ENCODE assay signal across 27 cellular contexts in genomic region chr15:98138910-98139309, GRCh38.
"Had no signal": no experiment of that assay in that cellular context is flagged by ENCODE, and none has a peak within 500 bp of the region (broad histone marks: within the 10 kb centered on the region; RNA-seq: fewer than 3 reads in every experiment).

No MANE protein-coding gene starts in this region.

- DNase-seq: activated CD4-positive, alpha-beta T cell treated with anti-CD3 and anti-CD28 coated beads for 48 hours; activated CD4-positive, alpha-beta T cell treated with anti-CD3 and anti-CD28 coated beads, Interleukin-2, amount 50 U/mL, for 4 hours; activated CD8-positive, alpha-beta T cell treated with anti-CD3 and anti-CD28 coated beads, Interleukin-2, amount 10 ng/mL, durations not matched to agents 7 days and 5 days; activated effector memory CD4-positive, alpha-beta T cell treated with Interleukin-2 at 50 U/mL for 16 hours; activated naive CD4-positive, alpha-beta T cell; activated T-cell treated with anti-CD3 and anti-CD28 coated beads, Interleukin-2, amount 50 U/mL, for 24 hours; aorta; caudate nucleus; colonic mucosa; IMR-90; MM.1S; NCI-H1092; NCI-H1417; NCI-H1930; NCI-H2107; NCI-H2171 treated with DMSO at 0.1 percent for 48 hours; NCI-H446 treated with DMSO at 0.1 percent for 48 hours; NCI-H524 treated with DMSO at 0.1 percent for 48 hours; PC-3; SIG-M5 had no signal

- H3K27me3 ChIP-seq: breast epithelium, colonic mucosa had no signal

- H3K9me3 Mint-ChIP-seq: activated naive CD4-positive, alpha-beta T cell treated with anti-CD3 and anti-CD28 coated beads, Interleukin-2, amount 50 U/mL, for 24 hours; activated T-cell treated with anti-CD3 and anti-CD28 coated beads, Interleukin-2, amount 50 U/mL, for 24 hours; activated T-helper 1 cell treated with anti-CD3 and anti-CD28 coated beads, Interleukin-12 subunit alpha, Interleukin-12 subunit beta, Interleukin-2, Interleukin-4 antibody, amounts not matched to agents 30 ng/mL and 10 ng/mL and 1 ng/mL, durations not matched to agents 14 hours and 24 hours and 36 hours; T-helper 1 cell treated with Interleukin-12 subunit alpha and Interleukin-12 subunit beta and Interleukin-4 antibody, amounts not matched to agents 30 μg/mL and 1 μg/mL, for 36 hours had no signal

- ATAC-seq: activated CD4-positive, CD25-positive, alpha-beta regulatory T cell treated with anti-CD3 and anti-CD28 coated beads, Interleukin-2, amount 50 U/mL, for 24 hours; activated CD8-positive, alpha-beta T cell treated with anti-CD3 and anti-CD28 coated beads, Interleukin-2, amount 10 ng/mL, durations not matched to agents 7 days and 5 days; PC-3 had no signal

- H3K4me2 ChIP-seq: KMS-11 had no signal

- H3K27ac ChIP-seq: breast epithelium, colonic mucosa, KMS-11, SK-N-MC had no signal

- H3K9ac ChIP-seq: KMS-11 had no signal

- H3K27ac Mint-ChIP-seq: activated CD8-positive, alpha-beta T cell treated with anti-CD3 and anti-CD28 coated beads, Interleukin-2, amount 10 ng/mL, durations not matched to agents 7 days and 5 days; activated naive CD4-positive, alpha-beta T cell treated with anti-CD3 and anti-CD28 coated beads, Interleukin-2, amount 50 U/mL, for 24 hours; activated T-cell treated with anti-CD3 and anti-CD28 coated beads, Interleukin-2, amount 50 U/mL, for 24 hours; activated T-helper 1 cell treated with anti-CD3 and anti-CD28 coated beads, Interleukin-12 subunit alpha, Interleukin-12 subunit beta, Interleukin-2, Interleukin-4 antibody, amounts not matched to agents 30 ng/mL and 10 ng/mL and 1 ng/mL, durations not matched to agents 14 hours and 24 hours and 36 hours; T-helper 1 cell treated with Interleukin-12 subunit alpha and Interleukin-12 subunit beta and Interleukin-4 antibody, amounts not matched to agents 30 μg/mL and 1 μg/mL, for 36 hours had no signal

- H3K36me3 ChIP-seq: breast epithelium, colonic mucosa had no signal

- H3K36me3 Mint-ChIP-seq: activated naive CD4-positive, alpha-beta T cell treated with anti-CD3 and anti-CD28 coated beads, Interleukin-2, amount 50 U/mL, for 24 hours had no signal

- H3K4me3 ChIP-seq: breast epithelium, colonic mucosa, SK-N-MC had no signal

- H3K4me1 ChIP-seq: breast epithelium, colonic mucosa had no signal

- H3K9me3 ChIP-seq: breast epithelium, colonic mucosa had no signal

- H3K4me1 Mint-ChIP-seq: activated naive CD4-positive, alpha-beta T cell treated with anti-CD3 and anti-CD28 coated beads, Interleukin-2, amount 50 U/mL, for 24 hours had no signal

- H3K4me3 Mint-ChIP-seq: activated CD8-positive, alpha-beta T cell treated with anti-CD3 and anti-CD28 coated beads, Interleukin-2, amount 10 ng/mL, durations not matched to agents 7 days and 5 days; activated naive CD4-positive, alpha-beta T cell treated with anti-CD3 and anti-CD28 coated beads, Interleukin-2, amount 50 U/mL, for 24 hours; activated T-cell treated with anti-CD3 and anti-CD28 coated beads, Interleukin-2, amount 50 U/mL, for 24 hours; activated T-helper 1 cell treated with anti-CD3 and anti-CD28 coated beads, Interleukin-12 subunit alpha, Interleukin-12 subunit beta, Interleukin-2, Interleukin-4 antibody, amounts not matched to agents 30 ng/mL and 10 ng/mL and 1 ng/mL, durations not matched to agents 14 hours and 24 hours and 36 hours; T-helper 1 cell treated with Interleukin-12 subunit alpha and Interleukin-12 subunit beta and Interleukin-4 antibody, amounts not matched to agents 30 μg/mL and 1 μg/mL, for 36 hours had no signal
